Comparison of ENCODE assay signal across 27 cellular contexts in genomic region chr4:100422911-100423310, GRCh38.
A peak's percentile ranks its signal among the peaks of the same experiment; 100 is the strongest.
DNase-seq lines count a peak whose midpoint lies in the region; ATAC-seq, FAIRE-seq and TF ChIP-seq lines count a peak whose summit lies in the region.
"Had no signal": no experiment of that assay in that cellular context is flagged by ENCODE, and none has a peak within 500 bp of the region (broad histone marks: within the 10 kb centered on the region; RNA-seq: fewer than 3 reads in every experiment).

No MANE protein-coding gene starts in this region.

- H3K9me3 ChIP-seq in Loucy (ENCODE audit: insufficient read depth, low read depth, low read length) (no peaks in the 10 kb centered on the region), pancreas (no peaks in the 10 kb centered on the region)
- H3K9me3 ChIP-seq: BLaER1 treated with 17β-estradiol and CSF1 and Interleukin-3, amounts not matched to agents 10 nM and 100 nM; right atrium auricular region had no signal

- peak; percentile 4 for DNase-seq in AG08395 (ENCODE audit: low spot score)
- DNase-seq in caudate nucleus (lab: John Stamatoyannopoulos, UW) = peak in 1 of 61 donors; percentile 10
- peak; percentile 15 for DNase-seq in left kidney (ENCODE audit: low read depth, low spot score)
- DNase-seq in NCI-H146 treated with DMSO at 0.1 percent for 48 hours (lab: John Stamatoyannopoulos, UW; ENCODE audit: unreplicated experiment) = no peak
- no peak for DNase-seq in middle frontal gyrus (ENCODE audit: extremely low spot score, low spot score)
- no peak for DNase-seq in pancreas
- DNase-seq: activated CD4-positive, alpha-beta T cell treated with anti-CD3 and anti-CD28 coated beads, Interleukin-2, amount 50 U/mL, for 4 hours; activated CD4-positive, CD25-positive, alpha-beta regulatory T cell; activated gamma-delta T cell treated with Interleukin-2 at 50 U/mL for 16 hours; activated naive CD8-positive, alpha-beta T cell treated with anti-CD3 and anti-CD28 coated beads, Interleukin-2, amount 10 ng/mL, durations not matched to agents 7 days and 5 days; activated T-cell treated with anti-CD3 and anti-CD28 coated beads, Interleukin-2, amount 50 U/mL, for 48 hours; DMS153; GDM1; IMR-90; left ventricle myocardium superior; NCI-H1048; NCI-H187; NCI-H2171; NCI-H510A treated with DMSO at 0.1 percent for 48 hours; small intestine; stimulated activated naive B cell treated with anti-CD40 and anti-IgM and Interleukin-4, amounts not matched to agents 10 μg/mL and 1 μg/mL and 100 μg/mL, for 72 hours; T-helper 1 cell had no signal

- H4K20me1 ChIP-seq in Loucy (ENCODE audit: insufficient read depth, low read length, poor library complexity, severe bottlenecking) = no peaks in the 10 kb centered on the region
- H4K20me1 ChIP-seq: BLaER1 treated with 17β-estradiol and CSF1 and Interleukin-3, amounts not matched to agents 10 nM and 100 nM had no signal

- H3K27me3 ChIP-seq in Loucy (ENCODE audit: insufficient read depth, low read length, poor library complexity, severe bottlenecking) (no peaks in the 10 kb centered on the region), pancreas (no peaks in the 10 kb centered on the region)
- H3K27me3 ChIP-seq: BLaER1 treated with 17β-estradiol and CSF1 and Interleukin-3, amounts not matched to agents 10 nM and 100 nM; neural progenitor cell; right atrium auricular region had no signal

- 0 out of 2 replicates have a peak overlapping the region, but pooled peaks have one; percentile 26 for H2AFZ ChIP-seq in Loucy (ENCODE audit: low read length)
- H2AFZ ChIP-seq: neural progenitor cell had no signal

- H3K36me3 ChIP-seq in Loucy (ENCODE audit: insufficient read depth, low read length) = no peaks in the 10 kb centered on the region
- H3K36me3 ChIP-seq in pancreas = no peaks in the 10 kb centered on the region
- H3K36me3 ChIP-seq: BLaER1 treated with 17β-estradiol and CSF1 and Interleukin-3, amounts not matched to agents 10 nM and 100 nM; neural progenitor cell; right atrium auricular region had no signal

- no peaks in the 10 kb centered on the region for H3K9me2 ChIP-seq in Loucy (replicated peaks; ENCODE audit: low read depth, low read length)

- H3K4me2 ChIP-seq in Loucy (ENCODE audit: low read depth, low read length, poor library complexity, severe bottlenecking) = no peak overlapping the region
- H3K4me2 ChIP-seq: BLaER1 treated with 17β-estradiol and CSF1 and Interleukin-3, amounts not matched to agents 10 nM and 100 nM; neural progenitor cell had no signal

- no peak for FAIRE-seq in pancreas (lab: Jason Lieb, UNC)
- FAIRE-seq: islet of Langerhans, small intestine had no signal

- no peaks in the 10 kb centered on the region for H3F3A ChIP-seq in Loucy (ENCODE audit: low read depth)

- no peak for ATAC-seq in pancreas
- ATAC-seq: left ventricle myocardium superior; stimulated activated naive B cell treated with anti-CD40 and anti-IgM and Interleukin-4, amounts not matched to agents 10 μg/mL and 1 μg/mL and 100 μg/mL, for 72 hours had no signal

- TF ChIP-seq CTCF in Loucy (conservative IDR thresholded peaks at IDR 0.05; ENCODE audit: low read length) = no peak
- TF ChIP-seq CTCF in pancreas (IDR thresholded peaks at IDR 0.05) = no peak

- H3K9ac ChIP-seq in Loucy (ENCODE audit: low read depth, low read length, poor library complexity, severe bottlenecking) = no peak overlapping the region
- H3K9ac ChIP-seq: BLaER1 treated with 17β-estradiol and CSF1 and Interleukin-3, amounts not matched to agents 10 nM and 100 nM; neural progenitor cell had no signal

- H3K27ac ChIP-seq in caudate nucleus (ENCODE audit: low read depth, low read length) (peak overlapping the region; percentile 61), pancreas (no peak overlapping the region)
- H3K27ac ChIP-seq: BLaER1 treated with 17β-estradiol and CSF1 and Interleukin-3, amounts not matched to agents 10 nM and 100 nM; neural progenitor cell; right atrium auricular region had no signal

- intact Hi-C loops in pancreas (cut with DNase I) = no loop called here

- H3K79me2 ChIP-seq in Loucy (ENCODE audit: insufficient read depth, low read length) = no peaks in the 10 kb centered on the region

- H3K4me3 ChIP-seq in Loucy (ENCODE audit: low read length, poor library complexity, severe bottlenecking) = no peak overlapping the region
- no peak overlapping the region for H3K4me3 ChIP-seq in pancreas
- H3K4me3 ChIP-seq: BLaER1 treated with 17β-estradiol and CSF1 and Interleukin-3, amounts not matched to agents 10 nM and 100 nM; neural progenitor cell; right atrium auricular region had no signal

- H3K4me1 ChIP-seq in Loucy (ENCODE audit: insufficient read depth, low read length, poor library complexity, severe bottlenecking) (peaks cover 17% of the 10 kb centered on the region), pancreas (no peaks in the 10 kb centered on the region)
- H3K4me1 ChIP-seq: neural progenitor cell, right atrium auricular region had no signal

- 30 to 34% methylated on average over 1 of the region's 1 CpG for WGBS in pancreas, 2 donors

Comparison
In these comparisons a context has a peak if more than half of its experiments do, and no peak if none do; other contexts are left out.
1. DNase-seq: peak in AG08395 (single experiment) and left kidney (single experiment); none in NCI-H146 treated with DMSO at 0.1 percent for 48 hours (single experiment), middle frontal gyrus (single experiment) and pancreas (0 of 6).